In the genomic region with DNA sequence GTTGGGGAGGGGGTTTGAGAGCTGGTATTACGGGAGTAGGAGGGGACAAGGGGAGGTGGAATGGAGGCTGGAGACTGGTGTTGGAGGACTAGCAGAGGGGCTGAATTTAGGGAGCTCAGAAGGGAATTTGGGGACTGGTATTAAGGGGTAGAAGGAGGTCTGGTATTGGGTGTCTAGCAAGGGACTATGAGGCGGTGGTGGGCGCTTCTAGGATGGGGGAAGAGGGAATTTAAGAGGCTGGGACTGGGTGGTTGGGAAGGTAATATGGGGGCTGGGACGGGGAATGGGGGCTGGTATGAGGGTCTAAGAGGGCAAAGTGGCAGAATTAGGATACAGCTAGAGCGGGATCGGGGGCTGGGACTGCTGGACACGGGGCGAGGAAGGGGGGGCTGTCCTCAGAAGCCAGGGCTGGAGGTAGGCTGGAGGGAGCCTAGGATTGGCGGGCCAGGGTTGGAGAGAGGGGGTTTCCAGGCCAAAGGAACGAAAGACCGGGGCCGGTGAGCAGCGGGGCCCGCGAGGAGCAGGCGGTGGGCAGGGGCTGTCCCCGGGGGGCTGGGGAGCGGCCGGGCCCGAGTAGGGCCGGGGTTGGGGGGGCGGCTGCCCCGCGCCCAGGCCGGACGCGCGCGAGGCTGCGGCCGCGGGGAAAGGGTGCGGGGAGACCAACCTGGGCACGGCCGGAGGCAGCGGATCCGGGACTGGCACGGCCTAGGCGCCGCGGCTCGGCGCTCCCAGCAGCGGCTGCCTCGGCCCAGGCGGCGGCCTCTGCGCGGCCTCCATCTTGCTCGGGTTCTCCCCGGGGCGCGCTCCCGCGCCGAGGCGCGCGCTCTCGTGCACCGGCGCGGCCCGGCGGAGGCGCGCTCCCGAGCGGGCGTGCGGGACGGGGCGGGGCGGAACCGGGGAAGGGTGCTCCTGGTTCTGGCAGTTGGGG, we compare ENCODE assay signal across 13 cellular contexts. TPM values are rescaled to one million over a fixed set of nuclear protein-coding genes. Genes with fewer than 3 reads are reported as not detected.
DNase-seq lines count a peak whose midpoint lies in the region; ATAC-seq, FAIRE-seq and TF ChIP-seq lines count a peak whose summit lies in the region.
"Had no signal": no experiment of that assay in that cellular context is flagged by ENCODE, and none has a peak within 500 bp of the region (broad histone marks: within the 10 kb centered on the region; RNA-seq: fewer than 3 reads in every experiment).

TSS of gene LHFPL4 (minus strand) at position 802 of the 928 bp plus-strand sequence. CDS start 1,143 bp downstream, outside the sequence.

- H3K18ac ChIP-seq in H9 (ENCODE audit: insufficient read length, low read depth, low read length): no peak within 1 kb of the TSS

- H2AK5ac ChIP-seq in H9 (ENCODE audit: insufficient read length, low read length): no peak within 1 kb of the TSS

- TF ChIP-seq POLR2A in ovary (IDR thresholded peaks at IDR 0.05): no peak

- H2BK5ac ChIP-seq in H9 (ENCODE audit: insufficient read length, low read length): no peak within 1 kb of the TSS

- H3K79me1 ChIP-seq in H9 (ENCODE audit: insufficient read depth, low read depth, low read length, poor library complexity, severe bottlenecking): no peaks in the 10 kb centered on the region

- H3K27me3 ChIP-seq in H9 (ENCODE audit: insufficient read depth, low read length): no peaks in the 10 kb centered on the region
- H3K27me3 ChIP-seq in neuron (ENCODE audit: insufficient read depth, low read length): peaks cover 10% of the 10 kb centered on the region
- H3K27me3 ChIP-seq in ovary: no peaks in the 10 kb centered on the region

- no peak within 1 kb of the TSS for H2BK12ac ChIP-seq in H9 (ENCODE audit: insufficient read length, low read depth, low read length)

- WGBS in H9 (ENCODE audit: extremely low coverage, insufficient read length, low lambda C conversion rate): no CpG with 5 or more reads among the region's 75 CpGs
- WGBS in ovary, 3 donors: 1 to 2% (median 2%) methylated on average over 35 to 75 of the region's 75 CpGs

- peak within 1 kb of the TSS; percentile 38 for H3K9ac ChIP-seq in H9 (ENCODE audit: extremely low read depth, insufficient read length, low read length)

- peaks cover 0 to 3% of the 10 kb centered on the region in 2 experiments; a peak in 2 of 5 replicates for H3K9me3 Mint-ChIP-seq in H9
- H3K9me3 Mint-ChIP-seq: T-helper 2 cell treated with Interferon-gamma antibody and Interleukin-4, amounts not matched to agents 5 μg/mL and 100 μg/mL, for 36 hours had no signal

- no peak for FAIRE-seq in D721Med (lab: Jason Lieb, UNC)

- ATAC-seq in GM21381 (IDR thresholded peaks at IDR 0.05; ENCODE audit: unreplicated experiment): no peak
- no peak for ATAC-seq in HG03439 (IDR thresholded peaks at IDR 0.05; ENCODE audit: unreplicated experiment)

- H2BK15ac ChIP-seq in H9 (ENCODE audit: low read depth, low read length): no peak within 1 kb of the TSS

- no peak within 1 kb of the TSS for H4K8ac ChIP-seq in H9 (replicated peaks; ENCODE audit: insufficient read length, low read depth, low read length)

- no peaks in the 10 kb centered on the region for H3K9me3 ChIP-seq in H9 (ENCODE audit: control insufficient read depth, low read depth, low read length)
- H3K9me3 ChIP-seq in neuron (ENCODE audit: low read length): no peaks in the 10 kb centered on the region
- H3K9me3 ChIP-seq in ovary: peaks cover 0 to 4% of the 10 kb centered on the region in 2 donors

- peaks cover 3 to 8% (median 5%) of the 10 kb centered on the region in 3 experiments; a peak in 6 of 7 replicates for H3K36me3 Mint-ChIP-seq in H9 (ENCODE audit: insufficient read depth in 1 of 3, low read depth in 3 of 3)

- no peak within 1 kb of the TSS for H4K91ac ChIP-seq in H9 (ENCODE audit: insufficient read length, low read depth, low read length)

- H3K79me2 ChIP-seq in H9 (ENCODE audit: insufficient read depth, low read length): no peaks in the 10 kb centered on the region
- H3K79me2 ChIP-seq: hepatocyte had no signal

- H2BK20ac ChIP-seq in H9 (ENCODE audit: low read depth, low read length, poor library complexity, severe bottlenecking): no peak within 1 kb of the TSS

- H3K4ac ChIP-seq in H9 (ENCODE audit: low read depth, low read length): no peak within 1 kb of the TSS

- peak within 1 kb of the TSS; percentile 21 for H3K4me3 ChIP-seq in coronary artery
- peak within 1 kb of the TSS; percentile 62 for H3K4me3 ChIP-seq in neuron (ENCODE audit: low read length)
- no peak within 1 kb of the TSS for H3K4me3 ChIP-seq in ovary
- H3K4me3 ChIP-seq: hepatocyte had no signal

- H4K5ac ChIP-seq in H9 (ENCODE audit: insufficient read length, low read depth, low read length): no peak within 1 kb of the TSS

- intact Hi-C loops in ovary (cut with DNase I): no loop called here

- H2AFZ ChIP-seq in H9 (ENCODE audit: low read length) (no peak within 1 kb of the TSS), neuron (ENCODE audit: low read depth, low read length) (peak within 1 kb of the TSS; percentile 86)
- H2AFZ ChIP-seq: hepatocyte had no signal

- H3K27ac Mint-ChIP-seq in H9: no peak within 1 kb of the TSS
- H3K27ac Mint-ChIP-seq: CD4-positive, alpha-beta T cell; T-helper 2 cell treated with Interferon-gamma antibody and Interleukin-4, amounts not matched to agents 5 μg/mL and 100 μg/mL, for 36 hours had no signal

- no peak within 1 kb of the TSS; the same call in 1 of the 2 replicates for H3K14ac ChIP-seq in H9 (ENCODE audit: insufficient read depth, low read length)

- no peak within 1 kb of the TSS for H2BK120ac ChIP-seq in H9 (ENCODE audit: low read depth, low read length, poor library complexity, severe bottlenecking)

- DNase-seq in D721Med (ENCODE audit: insufficient read length, low spot score) (peak; percentile 86), H9 (peak; percentile 32), coronary artery (ENCODE audit: low spot score) (no peak), ovary (no peak)
- DNase-seq: activated naive CD4-positive, alpha-beta T cell treated with Interleukin-2 at 50 U/mL for 16 hours; CD4-positive, alpha-beta T cell; NCI-H1048 had no signal

- H3K4me3 Mint-ChIP-seq in H9: peak within 1 kb of the TSS; percentile 81 to 94
- H3K4me3 Mint-ChIP-seq: CD4-positive, alpha-beta T cell; T-helper 2 cell treated with Interferon-gamma antibody and Interleukin-4, amounts not matched to agents 5 μg/mL and 100 μg/mL, for 36 hours had no signal

- peak within 1 kb of the TSS; percentile 73 for H3K4me2 ChIP-seq in H9 (ENCODE audit: insufficient read depth, insufficient read length, low read length)
- H3K4me2 ChIP-seq: hepatocyte had no signal

- H3K27me3 Mint-ChIP-seq in H9 (ENCODE audit: low read depth): peaks cover 30% of the 10 kb centered on the region

- peaks cover 35 to 38% of the 10 kb centered on the region in 2 experiments for H3K4me1 Mint-ChIP-seq in H9

- H3K4me1 ChIP-seq in H9 (ENCODE audit: insufficient read depth, low read length) (peaks cover 7% of the 10 kb centered on the region; the same call in 1 of the 2 replicates), neuron (ENCODE audit: insufficient read depth, low read length) (peaks cover 15% of the 10 kb centered on the region), ovary (ENCODE audit: insufficient read depth) (no peaks in the 10 kb centered on the region)

- H3K23ac ChIP-seq in H9 (ENCODE audit: insufficient read length, low read depth, low read length): no peak within 1 kb of the TSS

- H3K27ac ChIP-seq in H9 (ENCODE audit: insufficient read length, low read depth, low read length) (no peak within 1 kb of the TSS), coronary artery (no peak within 1 kb of the TSS), ovary (no peak within 1 kb of the TSS)
- H3K27ac ChIP-seq: hepatocyte had no signal

- H3K36me3 ChIP-seq in neuron (ENCODE audit: insufficient read depth, low read length) (no peaks in the 10 kb centered on the region), ovary (no peaks in the 10 kb centered on the region)

- no peak within 1 kb of the TSS for H3K56ac ChIP-seq in H9 (ENCODE audit: insufficient read length, low read depth, low read length)

- no peaks in the 10 kb centered on the region for H4K20me1 ChIP-seq in H9 (ENCODE audit: control insufficient read depth, insufficient read depth, insufficient read length)

- TF ChIP-seq CTCF in D721Med (IDR thresholded peaks at IDR 0.05; ENCODE audit: insufficient read depth, missing control alignments) (no peak), H9 (conservative IDR thresholded peaks at IDR 0.05) (no peak), coronary artery (IDR thresholded peaks at IDR 0.05) (no peak), ovary (IDR thresholded peaks at IDR 0.05) (no peak)

- H3T11ph ChIP-seq in H9 (ENCODE audit: low read length): no peak within 1 kb of the TSS

- no peak for TF ChIP-seq EP300 in ovary (IDR thresholded peaks at IDR 0.05)

- peaks cover 14% of the 10 kb centered on the region for H3K23me2 ChIP-seq in H9 (ENCODE audit: insufficient read length, low read depth, low read length, poor library complexity, severe bottlenecking)

RNA-seq across cellular contexts. Expression of gene LHFPL4, which starts in this region (rescaled TPM):
- 16.3 and 19.2 TPM in 2 replicates for total RNA-seq in H9 (2021)
- under 1 TPM in 2 of 7 donors, not detected in 5; 0.05 to 0.51 TPM for total RNA-seq in ovary
- not detected for polyA plus RNA-seq in ovary
- total RNA-seq: CD4-positive, alpha-beta T cell; epithelial cell of proximal tubule; hepatocyte had no signal

Comparison
In these comparisons a context has a peak if more than half of its experiments do, and no peak if none do; other contexts are left out.
1. RNA of gene LHFPL4 (total RNA-seq): 16.3 to 19.2 TPM in H9; 0.05 to 0.51 TPM in ovary; every median in the first group is over 10 times any median in the second.
2. DNase-seq: peak in D721Med (single experiment) and H9 (single experiment); none in coronary artery (single experiment) and ovary (0 of 5).